ENCODE assay signal across 12 cellular contexts in genomic region chr1:77540501-77541161, GRCh38.
A peak's percentile ranks its signal among the peaks of the same experiment; 100 is the strongest.
DNase-seq lines count a peak whose midpoint lies in the region; ATAC-seq and TF ChIP-seq lines count a peak whose summit lies in the region.
"Had no signal": no experiment of that assay in that cellular context is flagged by ENCODE, and none has a peak within 500 bp of the region (broad histone marks: within the 10 kb centered on the region; RNA-seq: fewer than 3 reads in every experiment).

No MANE protein-coding gene starts in this region.

- no peak for TF ChIP-seq EP300 in stomach (IDR thresholded peaks at IDR 0.05)

- H3K27ac ChIP-seq in Karpas-422 (ENCODE audit: low read length) (no peak overlapping the region), dorsolateral prefrontal cortex (peak overlapping the region in 43 of 59 donors; percentile 2 to 94 (median 81)), stomach (no peak overlapping the region)

- ATAC-seq in GM21529 (IDR thresholded peaks at IDR 0.05; ENCODE audit: unreplicated experiment) (peak; percentile 41), omental fat pad (ENCODE audit: low FRiP score) (no peak)
- ATAC-seq: activated T-cell treated with anti-CD3 and anti-CD28 coated beads, Interleukin-2, amount 50 U/mL, for 4 hours had no signal

- H3K9me2 ChIP-seq in Karpas-422 (replicated peaks; ENCODE audit: insufficient read depth, low read length), result no peaks in the 10 kb centered on the region

- H3K9ac ChIP-seq in Karpas-422 (ENCODE audit: low read length), result no peak overlapping the region

- no peak overlapping the region for H2AFZ ChIP-seq in Karpas-422 (ENCODE audit: low read length)

- DNase-seq in ACHN, result peak; percentile 70
- no peak for DNase-seq in Karpas-422
- DNase-seq in dorsolateral prefrontal cortex, result no peak
- no peak for DNase-seq in omental fat pad (ENCODE audit: low spot score)
- no peak for DNase-seq in NCI-H1694 treated with DMSO at 0.1 percent for 48 hours (lab: John Stamatoyannopoulos, UW)
- no peak for DNase-seq in stomach
- DNase-seq in GM19238 (ENCODE audit: insufficient read length, low spot score), result no peak
- DNase-seq: activated T-cell treated with anti-CD3 and anti-CD28 coated beads, Interleukin-2, amount 50 U/mL, for 4 hours; CD4-positive, CD25-positive, alpha-beta regulatory T cell; erythroblast; naive B cell had no signal

- no peaks in the 10 kb centered on the region for H4K20me1 ChIP-seq in Karpas-422 (ENCODE audit: insufficient read depth, low read depth, low read length)

- in situ Hi-C loops in ACHN (cut with HindIII; ENCODE audit: low pct_ligation_motif_present, low pct_unique_long_range_greater_than_20kb, low sequenced_read_pairs), result no loop called here

- 89 to 93% (median 90%) methylated on average over 6 of the region's 6 CpGs for WGBS in stomach, 5 donors

- peaks cover 33% of the 10 kb centered on the region for H3K4me1 ChIP-seq in Karpas-422 (ENCODE audit: low read length)
- H3K4me1 ChIP-seq in stomach, result peaks cover 0 to 22% (median 9%) of the 10 kb centered on the region in 4 donors

- no peaks in the 10 kb centered on the region for H3K27me3 ChIP-seq in Karpas-422 (ENCODE audit: low read length)
- no peaks in the 10 kb centered on the region for H3K27me3 ChIP-seq in dorsolateral prefrontal cortex
- H3K27me3 ChIP-seq in stomach, result no peaks in the 10 kb centered on the region

- no peaks in the 10 kb centered on the region for H3K79me2 ChIP-seq in Karpas-422 (ENCODE audit: low read length)

- no peak overlapping the region for H3K4me3 ChIP-seq in Karpas-422 (ENCODE audit: low read length)
- no peak overlapping the region for H3K4me3 ChIP-seq in dorsolateral prefrontal cortex
- H3K4me3 ChIP-seq in stomach, result no peak overlapping the region

- H3K9me3 ChIP-seq in Karpas-422 (ENCODE audit: low read length) (no peaks in the 10 kb centered on the region), stomach (no peaks in the 10 kb centered on the region)

- peak overlapping the region; percentile 45 for H3K4me2 ChIP-seq in Karpas-422 (ENCODE audit: low read depth, low read length, poor library complexity, severe bottlenecking)

- H3K36me3 ChIP-seq in Karpas-422 (ENCODE audit: insufficient read depth, low read length), result no peaks in the 10 kb centered on the region
- H3K36me3 ChIP-seq in stomach, result no peaks in the 10 kb centered on the region

- intact Hi-C loops in dorsolateral prefrontal cortex (cut with DNase I), result no loop called here
- intact Hi-C loops in stomach (cut with DNase I; ENCODE audit: low total_unique reads), result no loop called here

- no peak for TF ChIP-seq CTCF in dorsolateral prefrontal cortex (IDR thresholded peaks at IDR 0.05 in 54 of 56, conservative IDR thresholded peaks at IDR 0.05 in 2 of 56; ENCODE audit: low read depth in 1 of 56, partially characterized antibody in 56 of 56)
- no peak for TF ChIP-seq CTCF in omental fat pad (IDR thresholded peaks at IDR 0.05)
- TF ChIP-seq CTCF in stomach (IDR thresholded peaks at IDR 0.05), result no peak

- TF ChIP-seq POLR2A in stomach (IDR thresholded peaks at IDR 0.05), result no peak

Comparison
In these comparisons a context has a peak if more than half of its experiments do, and no peak if none do; other contexts are left out.
1. H3K27ac ChIP-seq: peak in dorsolateral prefrontal cortex (43 of 59); none in Karpas-422 (single experiment) and stomach (0 of 5).